In genomic region chr10:63265646-63266207, GRCh38 we compare ENCODE assay signal across 8 cellular contexts.
A peak's percentile ranks its signal among the peaks of the same experiment; 100 is the strongest.
DNase-seq lines count a peak whose midpoint lies in the region; ATAC-seq and TF ChIP-seq lines count a peak whose summit lies in the region.

No MANE protein-coding gene starts in this region.

- in situ Hi-C loops in astrocyte of the spinal cord (cut with HindIII; ENCODE audit: low sequenced_read_pairs) = no loop called here

- peak overlapping the region; percentile 96 for H3K27ac Mint-ChIP-seq in activated naive CD4-positive, alpha-beta T cell treated with anti-CD3 and anti-CD28 coated beads, Interleukin-2, amount 50 U/mL, for 24 hours
- peak overlapping the region; percentile 93 for H3K27ac Mint-ChIP-seq in type B pancreatic cell

- H3K4me3 ChIP-seq in astrocyte of the spinal cord (ENCODE audit: low read depth, low read length) (peak overlapping the region; percentile 79), right lobe of liver (peak overlapping the region; percentile 37 to 68 (median 56))

- intact Hi-C loops in right lobe of liver (cut with DNase I) = no loop called here

- no peak for TF ChIP-seq POLR2A in right lobe of liver (IDR thresholded peaks at IDR 0.05)

- H3K27me3 Mint-ChIP-seq in activated naive CD4-positive, alpha-beta T cell treated with anti-CD3 and anti-CD28 coated beads, Interleukin-2, amount 50 U/mL, for 24 hours = no peaks in the 10 kb centered on the region
- no peaks in the 10 kb centered on the region for H3K27me3 Mint-ChIP-seq in type B pancreatic cell

- H3K4me1 Mint-ChIP-seq in activated naive CD4-positive, alpha-beta T cell treated with anti-CD3 and anti-CD28 coated beads, Interleukin-2, amount 50 U/mL, for 24 hours = peaks cover 36% of the 10 kb centered on the region
- peaks cover 13% of the 10 kb centered on the region for H3K4me1 Mint-ChIP-seq in type B pancreatic cell (ENCODE audit: unreplicated experiment)

- 5% methylated on average over 2 of the region's 2 CpGs for WGBS in right lobe of liver (ENCODE audit: insufficient coverage, low coverage, low lambda C conversion rate, missing lambda C conversion rate)

- H3K9me3 ChIP-seq in right lobe of liver = no peaks in the 10 kb centered on the region

- peaks cover 0 to 22% (median 7%) of the 10 kb centered on the region in 4 donors for H3K4me1 ChIP-seq in right lobe of liver

- TF ChIP-seq CTCF in astrocyte of the spinal cord (IDR thresholded peaks at IDR 0.05; ENCODE audit: low read depth, low read length) = no peak
- TF ChIP-seq CTCF in right lobe of liver (IDR thresholded peaks at IDR 0.05) = no peak
- TF ChIP-seq CTCF in type B pancreatic cell (conservative IDR thresholded peaks at IDR 0.05) = no peak

- DNase-seq in activated naive CD4-positive, alpha-beta T cell treated with anti-CD3 and anti-CD28 coated beads, Interleukin-2, amount 50 U/mL, for 16 hours = no peak
- DNase-seq in astrocyte of the spinal cord (ENCODE audit: low read depth, low spot score) = peak; percentile 35
- no peak for DNase-seq in right lobe of liver
- DNase-seq in type B pancreatic cell (ENCODE audit: extremely low spot score, unreplicated experiment) = no peak
- no peak for DNase-seq in GM03348 (ENCODE audit: low spot score)
- no peak for DNase-seq in cerebellar cortex (ENCODE audit: low spot score)

- no peaks in the 10 kb centered on the region for H3K36me3 ChIP-seq in right lobe of liver

- H3K36me3 Mint-ChIP-seq in activated naive CD4-positive, alpha-beta T cell treated with anti-CD3 and anti-CD28 coated beads, Interleukin-2, amount 50 U/mL, for 24 hours = peaks cover 20% of the 10 kb centered on the region
- peaks cover 12% of the 10 kb centered on the region for H3K36me3 Mint-ChIP-seq in type B pancreatic cell

- no peaks in the 10 kb centered on the region for H3K9me3 Mint-ChIP-seq in activated naive CD4-positive, alpha-beta T cell treated with anti-CD3 and anti-CD28 coated beads, Interleukin-2, amount 50 U/mL, for 24 hours
- H3K9me3 Mint-ChIP-seq in type B pancreatic cell = no peaks in the 10 kb centered on the region

- ATAC-seq in right lobe of liver (no peak), GM19463 (IDR thresholded peaks at IDR 0.05; ENCODE audit: unreplicated experiment) (no peak)

- H3K27me3 ChIP-seq in right lobe of liver = no peaks in the 10 kb centered on the region

- H3K4me3 Mint-ChIP-seq in activated naive CD4-positive, alpha-beta T cell treated with anti-CD3 and anti-CD28 coated beads, Interleukin-2, amount 50 U/mL, for 24 hours = peak overlapping the region; percentile 95
- peak overlapping the region; percentile 99 for H3K4me3 Mint-ChIP-seq in type B pancreatic cell

- H3K27ac ChIP-seq in right lobe of liver = peak overlapping the region; percentile 90 to 97 (median 95)
